In the genomic region with DNA sequence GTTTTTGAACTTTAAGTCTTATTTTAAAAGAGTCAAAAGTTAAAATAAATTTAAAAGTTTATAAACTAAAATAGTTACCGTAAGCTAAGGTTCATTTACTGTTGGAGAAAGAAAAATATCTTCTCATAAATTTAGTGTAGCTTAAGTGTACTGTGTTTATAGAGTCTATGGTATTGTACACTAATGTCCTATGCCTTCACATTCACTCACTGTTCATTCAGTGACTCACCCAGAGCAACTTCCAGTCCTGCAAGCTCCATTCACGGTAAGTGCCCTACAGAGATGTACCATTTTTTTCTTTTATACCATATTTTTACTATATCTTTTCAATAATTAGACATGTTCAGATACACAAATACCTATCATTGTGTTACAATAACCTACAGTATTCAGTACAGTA, we compare ENCODE assay signal across 19 cellular contexts.
A peak's percentile ranks its signal among the peaks of the same experiment; 100 is the strongest.
DNase-seq lines count a peak whose midpoint lies in the region; ATAC-seq and TF ChIP-seq lines count a peak whose summit lies in the region.
"Had no signal": no experiment of that assay in that cellular context is flagged by ENCODE, and none has a peak within 500 bp of the region (broad histone marks: within the 10 kb centered on the region; RNA-seq: fewer than 3 reads in every experiment).

No MANE protein-coding gene starts in this region.

- TF ChIP-seq POLR2A in esophagus muscularis mucosa (IDR thresholded peaks at IDR 0.05; ENCODE audit: low read depth): no peak

- no peak overlapping the region for H3K4me3 Mint-ChIP-seq in CD14-positive monocyte
- H3K4me3 Mint-ChIP-seq: CD8-positive, alpha-beta memory T cell had no signal

- peaks cover 0 to 7% (median 3%) of the 10 kb centered on the region in 7 donors for H3K9me3 Mint-ChIP-seq in CD14-positive monocyte

- WGBS in esophagus muscularis mucosa: 98% methylated on average over 2 of the region's 2 CpGs

- intact Hi-C loops in CD14-positive monocyte (cut with micrococcal nuclease) (no loop called here), colonic mucosa (cut with DNase I) (no loop called here), esophagus muscularis mucosa (cut with DNase I) (no loop called here)

- no peaks in the 10 kb centered on the region for H3K27me3 ChIP-seq in fibroblast of lung (ENCODE audit: control insufficient read depth, insufficient read depth, low read length)
- no peaks in the 10 kb centered on the region for H3K27me3 ChIP-seq in colonic mucosa
- no peaks in the 10 kb centered on the region for H3K27me3 ChIP-seq in esophagus muscularis mucosa
- H3K27me3 ChIP-seq: BLaER1, SJSA1 had no signal

- H3K27ac ChIP-seq in fibroblast of lung (ENCODE audit: insufficient read depth, low read length) (no peak overlapping the region), colonic mucosa (no peak overlapping the region), esophagus muscularis mucosa (replicated peaks in 1 of 4) (no peak overlapping the region)
- H3K27ac ChIP-seq: BLaER1, PC-9, SJSA1 had no signal

- no peaks in the 10 kb centered on the region for H3K36me3 ChIP-seq in fibroblast of lung (ENCODE audit: control insufficient read depth, insufficient read depth, low read length)
- H3K36me3 ChIP-seq in colonic mucosa: no peaks in the 10 kb centered on the region
- H3K36me3 ChIP-seq in esophagus muscularis mucosa: no peaks in the 10 kb centered on the region
- H3K36me3 ChIP-seq: BLaER1 had no signal

- H3K9me3 ChIP-seq in fibroblast of lung (ENCODE audit: control insufficient read depth, insufficient read depth, low read depth, low read length) (no peaks in the 10 kb centered on the region), colonic mucosa (no peaks in the 10 kb centered on the region), esophagus muscularis mucosa (no peaks in the 10 kb centered on the region)
- H3K9me3 ChIP-seq: BLaER1, SJSA1 had no signal

- H3K79me2 ChIP-seq in fibroblast of lung (ENCODE audit: control insufficient read depth, insufficient read depth, low read length): no peaks in the 10 kb centered on the region

- H3K36me3 Mint-ChIP-seq in CD14-positive monocyte: no peaks in the 10 kb centered on the region
- H3K36me3 Mint-ChIP-seq: CD8-positive, alpha-beta memory T cell had no signal

- H3K4me1 ChIP-seq in fibroblast of lung (ENCODE audit: control insufficient read depth, extremely low read depth, insufficient read depth, low read length): no peaks in the 10 kb centered on the region
- H3K4me1 ChIP-seq in colonic mucosa: no peaks in the 10 kb centered on the region
- no peaks in the 10 kb centered on the region for H3K4me1 ChIP-seq in esophagus muscularis mucosa
- H3K4me1 ChIP-seq: BLaER1, SJSA1 had no signal

- TF ChIP-seq CTCF in fibroblast of lung (conservative IDR thresholded peaks at IDR 0.05 in 1 of 2, IDR thresholded peaks at IDR 0.05 in 1 of 2; ENCODE audit: low read depth in 1 of 2, low read length in 2 of 2) (no peak), CD14-positive monocyte (IDR thresholded peaks at IDR 0.05) (no peak), colonic mucosa (IDR thresholded peaks at IDR 0.05) (no peak), esophagus muscularis mucosa (IDR thresholded peaks at IDR 0.05) (no peak)

- DNase-seq in EL (peak; percentile 30), RKO (ENCODE audit: low spot score) (peak; percentile 46), fibroblast of lung (ENCODE audit: low read depth in 2 of 2) (peak; percentile 1 to 8), kidney tubule cell (ENCODE audit: low spot score) (peak; percentile 7), CD14-positive monocyte (ENCODE audit: low spot score) (no peak), colonic mucosa (no peak), esophagus muscularis mucosa (ENCODE audit: extremely low spot score) (no peak)
- DNase-seq: CD8-positive, alpha-beta memory T cell; DMS53; KG1; NCI-H1417; NCI-H2029; NCI-H345; NCI-H524 treated with DMSO at 0.1 percent for 48 hours; PC-9 had no signal

- no peak for ATAC-seq in GM19324 (IDR thresholded peaks at IDR 0.05; ENCODE audit: low FRiP score, unreplicated experiment)
- ATAC-seq: HepG2 had no signal

- peaks cover 0 to 2% (median 0%) of the 10 kb centered on the region in 3 donors for H3K27me3 Mint-ChIP-seq in CD14-positive monocyte (ENCODE audit: low read depth in 3 of 3)
- H3K27me3 Mint-ChIP-seq: CD8-positive, alpha-beta memory T cell had no signal

- H3K9ac ChIP-seq in fibroblast of lung (ENCODE audit: insufficient read depth, low read length) (no peak overlapping the region), colonic mucosa (ENCODE audit: low read depth in 2 of 2, low read length in 2 of 2) (no peak overlapping the region)
- H3K9ac ChIP-seq: BLaER1 had no signal

- TF ChIP-seq EP300 in esophagus muscularis mucosa (IDR thresholded peaks at IDR 0.05): no peak

- H3K4me3 ChIP-seq in fibroblast of lung (replicated peaks in 1 of 4; ENCODE audit: control extremely low read depth in 1 of 4, insufficient read depth in 1 of 4, low read depth in 3 of 4, low read length in 4 of 4): no peak overlapping the region
- no peak overlapping the region for H3K4me3 ChIP-seq in colonic mucosa
- H3K4me3 ChIP-seq in esophagus muscularis mucosa: no peak overlapping the region
- H3K4me3 ChIP-seq: BLaER1, PC-9, SJSA1 had no signal

- H3K4me1 Mint-ChIP-seq in CD14-positive monocyte: no peaks in the 10 kb centered on the region
- H3K4me1 Mint-ChIP-seq: CD8-positive, alpha-beta memory T cell had no signal

- no peaks in the 10 kb centered on the region for H4K20me1 ChIP-seq in fibroblast of lung (ENCODE audit: control insufficient read depth, extremely low read depth, insufficient read depth, low read length)
- H4K20me1 ChIP-seq: BLaER1 had no signal

- no peak overlapping the region for H3K27ac Mint-ChIP-seq in CD14-positive monocyte
- H3K27ac Mint-ChIP-seq: CD8-positive, alpha-beta memory T cell had no signal

- H3K4me2 ChIP-seq in fibroblast of lung (ENCODE audit: extremely low read depth, insufficient read depth, low read length): no peak overlapping the region
- H3K4me2 ChIP-seq: BLaER1, PC-9 had no signal

- H2AFZ ChIP-seq in fibroblast of lung (ENCODE audit: low read length): no peak overlapping the region
- H2AFZ ChIP-seq: PC-9 had no signal

Comparison
In these comparisons a context has a peak if more than half of its experiments do, and no peak if none do; other contexts are left out.
1. DNase-seq: peak in EL (single experiment), RKO (single experiment), fibroblast of lung (2 of 2) and kidney tubule cell (single experiment); none in CD14-positive monocyte (single experiment), colonic mucosa (single experiment) and esophagus muscularis mucosa (single experiment).